Comparison of ENCODE assay signal across 10 cellular contexts in the genomic region with DNA sequence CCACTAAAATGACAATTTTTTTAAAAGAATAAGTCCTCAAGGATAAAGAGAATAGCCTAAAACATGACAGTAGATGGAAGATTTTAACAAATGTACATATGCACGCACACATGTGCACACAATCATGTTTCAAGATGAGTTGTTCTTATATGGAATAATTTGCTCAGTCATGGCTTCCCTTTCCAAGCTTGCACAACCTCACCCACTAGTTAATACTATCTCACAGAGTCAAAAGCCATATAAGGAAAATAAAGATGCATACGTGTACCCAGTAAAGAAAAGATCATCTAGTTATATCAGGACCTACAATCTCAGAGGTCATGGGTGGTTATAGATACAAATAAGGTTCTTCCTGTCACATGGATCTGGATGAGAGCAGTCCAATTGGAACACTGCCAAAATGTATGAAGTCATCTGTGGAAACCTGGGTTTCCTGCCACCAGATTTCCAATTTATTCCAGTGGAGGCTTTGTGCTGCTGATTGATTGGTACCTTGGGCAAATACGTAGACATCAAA. TPM values are rescaled to one million over a fixed set of nuclear protein-coding genes. Genes with fewer than 3 reads are reported as not detected.
A peak's percentile ranks its signal among the peaks of the same experiment; 100 is the strongest.
DNase-seq lines count a peak whose midpoint lies in the region; ATAC-seq and TF ChIP-seq lines count a peak whose summit lies in the region.
"Had no signal": no experiment of that assay in that cellular context is flagged by ENCODE, and none has a peak within 500 bp of the region (broad histone marks: within the 10 kb centered on the region; RNA-seq: fewer than 3 reads in every experiment).

No MANE protein-coding gene starts in this region.

- CTCF ChIA-PET in activated CD4-positive, alpha-beta T cell treated with anti-CD3 and anti-CD28 coated beads for 36 hours (lab: Charles Lee), result no interaction called here

- no peak overlapping the region for H3K9ac ChIP-seq in endocrine pancreas (ENCODE audit: control insufficient read depth, insufficient read depth, low read length)

- H3K36me3 Mint-ChIP-seq in activated CD4-positive, alpha-beta T cell treated with anti-CD3 and anti-CD28 coated beads for 36 hours (ENCODE audit: low read depth), result no peaks in the 10 kb centered on the region

- no peaks in the 10 kb centered on the region for H3K9me3 ChIP-seq in endocrine pancreas (ENCODE audit: control insufficient read depth, low read length)
- H3K9me3 ChIP-seq in transverse colon, result no peaks in the 10 kb centered on the region

- H3K36me3 ChIP-seq in endocrine pancreas (ENCODE audit: control insufficient read depth, insufficient read depth, low read length) (no peaks in the 10 kb centered on the region), transverse colon (peaks cover 0 to 4% (median 0%) of the 10 kb centered on the region in 4 donors)

- peaks cover 7% of the 10 kb centered on the region for H3K4me1 ChIP-seq in endocrine pancreas (ENCODE audit: control insufficient read depth, insufficient read depth, low read length)
- peaks cover 0 to 38% (median 11%) of the 10 kb centered on the region in 4 donors for H3K4me1 ChIP-seq in transverse colon

- POLR2A ChIA-PET in activated CD4-positive, alpha-beta T cell treated with anti-CD3 and anti-CD28 coated beads for 36 hours (lab: Charles Lee), result no interaction called here

- H3K4me3 Mint-ChIP-seq in activated CD4-positive, alpha-beta T cell treated with anti-CD3 and anti-CD28 coated beads for 36 hours, result no peak overlapping the region

- TF ChIP-seq EP300 in transverse colon (IDR thresholded peaks at IDR 0.05; ENCODE audit: low read depth), result no peak

- no peaks in the 10 kb centered on the region for H3K27me3 ChIP-seq in endocrine pancreas (ENCODE audit: control insufficient read depth, insufficient read depth, low read length)
- H3K27me3 ChIP-seq in transverse colon, result no peaks in the 10 kb centered on the region

- H3K9me3 Mint-ChIP-seq in activated CD4-positive, alpha-beta T cell treated with anti-CD3 and anti-CD28 coated beads for 36 hours (ENCODE audit: low read depth), result no peaks in the 10 kb centered on the region

- no peaks in the 10 kb centered on the region for H3K27me3 Mint-ChIP-seq in activated CD4-positive, alpha-beta T cell treated with anti-CD3 and anti-CD28 coated beads for 36 hours

- H3K27ac Mint-ChIP-seq in activated CD4-positive, alpha-beta T cell treated with anti-CD3 and anti-CD28 coated beads for 36 hours, result no peak overlapping the region

- intact Hi-C loops in activated CD4-positive, alpha-beta T cell treated with anti-CD3 and anti-CD28 coated beads for 36 hours (cut with DNase I, micrococcal nuclease), result no loop called here
- intact Hi-C loops in transverse colon (cut with DNase I; ENCODE audit: low total_unique reads), result no loop called here

- no peak for DNase-seq in activated CD4-positive, alpha-beta T cell treated with anti-CD3 and anti-CD28 coated beads for 36 hours
- no peak for DNase-seq in activated CD4-positive, alpha-beta T cell treated with anti-CD3 and anti-CD28 coated beads, Interleukin-2, amount 50 U/mL, for 1 hour
- DNase-seq in NCI-H460 (ENCODE audit: extremely low read depth, low read depth) (peak; percentile 25), transverse colon (no peak), activated T-cell treated with anti-CD3 and anti-CD28 coated beads for 4 hours (no peak)
- no peak for DNase-seq in activated naive CD4-positive, alpha-beta T cell (lab: John Stamatoyannopoulos, UW)
- DNase-seq: stimulated activated naive CD8-positive, alpha-beta T cell treated with anti-CD3 and anti-CD28 coated beads, Interleukin-15, Interleukin-2, amounts not matched to agents 100 U/mL and 50 U/mL, for 24 hours had no signal

- WGBS in transverse colon (ENCODE audit: low coverage in 1 of 2), 2 donors, result 43 to 69% methylated on average over 3 of the region's 3 CpGs

- peak; percentile 19 for ATAC-seq in activated CD4-positive, alpha-beta T cell treated with anti-CD3 and anti-CD28 coated beads for 36 hours
- no peak for ATAC-seq in GM18873 (IDR thresholded peaks at IDR 0.05; ENCODE audit: low FRiP score, unreplicated experiment)
- ATAC-seq: Panc1; stimulated activated naive CD8-positive, alpha-beta T cell treated with anti-CD3 and anti-CD28 coated beads, Interleukin-15, Interleukin-2, amounts not matched to agents 100 U/mL and 50 U/mL, for 24 hours had no signal

- no peak for TF ChIP-seq POLR2A in transverse colon (IDR thresholded peaks at IDR 0.05)

- H3K4me1 Mint-ChIP-seq in activated CD4-positive, alpha-beta T cell treated with anti-CD3 and anti-CD28 coated beads for 36 hours, result peaks cover 7% of the 10 kb centered on the region

- TF ChIP-seq CTCF in transverse colon (IDR thresholded peaks at IDR 0.05), result no peak

- in situ Hi-C loops in transverse colon (cut with MboI; ENCODE audit: low pct_ligation_motif_present in 1 of 4, low pct_unique_long_range_greater_than_20kb in 1 of 4, low sequenced_read_pairs in 3 of 4), result loop anchor here in 1 of 4 donors (25.0 kb wide), 1 partner anchor 189 kb away; no protein-coding TSS in a partner anchor

- peak overlapping the region; percentile 52 for H3K4me3 ChIP-seq in endocrine pancreas (ENCODE audit: control insufficient read depth, insufficient read depth, low read length)
- no peak overlapping the region for H3K4me3 ChIP-seq in transverse colon

- H3K27ac ChIP-seq in transverse colon, result peak overlapping the region in 3 of 4 donors; percentile 33 to 59 (median 53)

RNA-seq across cellular contexts. Expression of gene FAM13A, which starts 56.1 kb away (rescaled TPM):
- total RNA-seq in activated CD4-positive, alpha-beta T cell treated with anti-CD3 and anti-CD28 coated beads for 36 hours, result 1 to 10 TPM; 5.0 to 5.1 TPM
- total RNA-seq in NCI-H460 (2014; rRNA removed; shearing (Covaris generic)), result 18.8 and 22.2 TPM in 2 replicates
- polyA plus RNA-seq in NCI-H460 (2014; cell fraction: nucleus; rRNA removed), result 12.1 and 12.6 TPM in 2 replicates
- total RNA-seq in transverse colon, result 10 to 100 TPM; 57.6 to 88.6 (median 67.6) TPM
